In the genomic region with DNA sequence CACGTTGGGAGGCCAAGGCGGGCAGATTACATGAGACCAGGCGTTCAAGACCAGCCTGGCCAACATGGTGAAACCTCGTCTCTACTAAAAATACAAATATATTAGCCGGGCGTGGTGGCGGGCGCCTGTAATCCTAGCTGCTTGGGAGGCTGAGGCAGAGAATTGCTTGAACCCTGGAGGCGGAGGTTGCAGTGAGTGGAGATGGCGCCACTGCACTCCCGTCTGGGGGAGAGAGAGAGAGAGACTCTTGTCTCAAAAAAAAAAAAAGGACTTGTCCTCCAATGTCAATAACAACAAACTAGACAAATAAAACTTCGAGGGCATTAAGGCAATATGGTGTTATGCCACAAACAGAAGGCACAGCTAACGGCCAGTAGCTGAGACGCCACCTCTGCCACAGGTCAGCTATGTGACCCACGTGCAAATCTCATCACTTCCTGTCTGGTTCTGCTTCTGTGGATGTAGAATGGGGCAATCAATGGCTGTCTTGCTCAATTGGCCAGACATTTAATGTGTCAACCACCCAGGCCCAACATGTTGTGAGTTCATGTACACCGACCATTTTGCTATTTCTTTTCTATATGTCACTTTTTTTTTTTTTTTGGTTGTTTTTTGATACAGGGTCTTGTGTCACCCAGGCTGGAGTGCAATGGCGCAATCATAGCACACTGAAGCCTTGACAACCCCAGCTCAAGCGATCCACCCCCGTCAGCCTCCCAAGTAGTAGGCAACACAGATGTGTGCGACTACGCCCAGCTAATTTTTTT, we compare ENCODE assay signal across 1 cellular context.
A peak's percentile ranks its signal among the peaks of the same experiment; 100 is the strongest.
TF ChIP-seq lines count a peak whose summit lies in the region.

No MANE protein-coding gene starts in this region.

TF ChIP-seq in HepG2, 621 proteins besides CTCF, POLR2A, EP300 and RAD21 (continued from another document and continues in another):
- TF ChIP-seq, protein P1, sequence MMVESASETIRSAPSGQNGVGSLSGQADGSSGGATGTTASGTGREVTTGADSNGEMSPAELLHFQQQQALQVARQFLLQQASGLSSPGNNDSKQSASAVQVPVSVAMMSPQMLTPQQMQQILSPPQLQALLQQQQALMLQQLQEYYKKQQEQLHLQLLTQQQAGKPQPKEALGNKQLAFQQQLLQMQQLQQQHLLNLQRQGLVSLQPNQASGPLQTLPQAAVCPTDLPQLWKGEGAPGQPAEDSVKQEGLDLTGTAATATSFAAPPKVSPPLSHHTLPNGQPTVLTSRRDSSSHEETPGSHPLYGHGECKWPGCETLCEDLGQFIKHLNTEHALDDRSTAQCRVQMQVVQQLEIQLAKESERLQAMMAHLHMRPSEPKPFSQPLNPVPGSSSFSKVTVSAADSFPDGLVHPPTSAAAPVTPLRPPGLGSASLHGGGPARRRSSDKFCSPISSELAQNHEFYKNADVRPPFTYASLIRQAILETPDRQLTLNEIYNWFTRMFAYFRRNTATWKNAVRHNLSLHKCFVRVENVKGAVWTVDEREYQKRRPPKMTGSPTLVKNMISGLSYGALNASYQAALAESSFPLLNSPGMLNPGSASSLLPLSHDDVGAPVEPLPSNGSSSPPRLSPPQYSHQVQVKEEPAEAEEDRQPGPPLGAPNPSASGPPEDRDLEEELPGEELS (CRISPR knock-in tag; IDR thresholded peaks at IDR 0.05): peak; percentile 79
- TF ChIP-seq SP2 (CRISPR knock-in tag; IDR thresholded peaks at IDR 0.05): no peak
- peak; percentile 88 for TF ChIP-seq TGIF2 (CRISPR knock-in tag; IDR thresholded peaks at IDR 0.05)
- peak; percentile 81 for TF ChIP-seq BHLHE40 (IDR thresholded peaks at IDR 0.05; ENCODE audit: low read length)
- TF ChIP-seq ZNF629 (CRISPR knock-in tag; conservative IDR thresholded peaks at IDR 0.05): peak; percentile 9; the same call in 1 of the 2 replicates
- TF ChIP-seq NAIF1 (CRISPR knock-in tag; IDR thresholded peaks at IDR 0.05; ENCODE audit: borderline replicate concordance): 0 out of 2 replicates have a peak, but pooled peaks have one; percentile 20
- TF ChIP-seq, protein P2, sequence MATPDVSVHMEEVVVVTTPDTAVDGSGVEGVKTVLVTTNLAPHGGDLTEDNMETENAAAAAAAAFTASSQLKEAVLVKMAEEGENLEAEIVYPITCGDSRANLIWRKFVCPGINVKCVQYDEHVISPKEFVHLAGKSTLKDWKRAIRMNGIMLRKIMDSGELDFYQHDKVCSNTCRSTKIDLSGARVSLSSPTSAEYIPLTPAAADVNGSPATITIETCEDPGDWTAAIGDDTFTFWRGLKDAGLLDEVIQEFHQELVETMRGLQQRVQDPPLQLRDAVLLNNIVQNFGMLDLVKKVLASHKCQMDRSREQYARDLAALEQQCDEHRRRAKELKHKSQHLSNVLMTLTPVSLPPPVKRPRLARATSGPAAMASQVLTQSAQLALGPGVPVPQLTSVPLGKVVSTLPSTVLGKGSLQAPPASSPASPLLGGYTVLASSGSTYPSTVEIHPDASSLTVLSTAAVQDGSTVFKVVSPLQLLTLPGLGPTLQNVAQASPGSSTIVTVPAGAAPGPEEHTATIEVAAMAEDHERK (CRISPR knock-in tag; IDR thresholded peaks at IDR 0.05; ENCODE audit: low read depth): peak; percentile 34; the same call in 1 of the 2 replicates
- TF ChIP-seq ZNF546 (CRISPR knock-in tag; conservative IDR thresholded peaks at IDR 0.05): no peak
- peak; percentile 81 for TF ChIP-seq ZNF614 (CRISPR knock-in tag; IDR thresholded peaks at IDR 0.05; ENCODE audit: borderline replicate concordance)
- peak; percentile 93 for TF ChIP-seq MYC (CRISPR knock-in tag; IDR thresholded peaks at IDR 0.05; ENCODE audit: borderline replicate concordance)
- TF ChIP-seq, protein P3, sequence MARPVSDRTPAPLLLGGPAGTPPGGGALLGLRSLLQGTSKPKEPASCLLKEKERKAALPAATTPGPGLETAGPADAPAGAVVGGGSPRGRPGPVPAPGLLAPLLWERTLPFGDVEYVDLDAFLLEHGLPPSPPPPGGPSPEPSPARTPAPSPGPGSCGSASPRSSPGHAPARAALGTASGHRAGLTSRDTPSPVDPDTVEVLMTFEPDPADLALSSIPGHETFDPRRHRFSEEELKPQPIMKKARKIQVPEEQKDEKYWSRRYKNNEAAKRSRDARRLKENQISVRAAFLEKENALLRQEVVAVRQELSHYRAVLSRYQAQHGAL (CRISPR knock-in tag; IDR thresholded peaks at IDR 0.05; ENCODE audit: not compliant biosample characterization): peak; percentile 20
- TF ChIP-seq ZNF354B (CRISPR knock-in tag; IDR thresholded peaks at IDR 0.05): no peak
- no peak for TF ChIP-seq ZNF709 (CRISPR knock-in tag; IDR thresholded peaks at IDR 0.05)
- TF ChIP-seq, protein P4, sequence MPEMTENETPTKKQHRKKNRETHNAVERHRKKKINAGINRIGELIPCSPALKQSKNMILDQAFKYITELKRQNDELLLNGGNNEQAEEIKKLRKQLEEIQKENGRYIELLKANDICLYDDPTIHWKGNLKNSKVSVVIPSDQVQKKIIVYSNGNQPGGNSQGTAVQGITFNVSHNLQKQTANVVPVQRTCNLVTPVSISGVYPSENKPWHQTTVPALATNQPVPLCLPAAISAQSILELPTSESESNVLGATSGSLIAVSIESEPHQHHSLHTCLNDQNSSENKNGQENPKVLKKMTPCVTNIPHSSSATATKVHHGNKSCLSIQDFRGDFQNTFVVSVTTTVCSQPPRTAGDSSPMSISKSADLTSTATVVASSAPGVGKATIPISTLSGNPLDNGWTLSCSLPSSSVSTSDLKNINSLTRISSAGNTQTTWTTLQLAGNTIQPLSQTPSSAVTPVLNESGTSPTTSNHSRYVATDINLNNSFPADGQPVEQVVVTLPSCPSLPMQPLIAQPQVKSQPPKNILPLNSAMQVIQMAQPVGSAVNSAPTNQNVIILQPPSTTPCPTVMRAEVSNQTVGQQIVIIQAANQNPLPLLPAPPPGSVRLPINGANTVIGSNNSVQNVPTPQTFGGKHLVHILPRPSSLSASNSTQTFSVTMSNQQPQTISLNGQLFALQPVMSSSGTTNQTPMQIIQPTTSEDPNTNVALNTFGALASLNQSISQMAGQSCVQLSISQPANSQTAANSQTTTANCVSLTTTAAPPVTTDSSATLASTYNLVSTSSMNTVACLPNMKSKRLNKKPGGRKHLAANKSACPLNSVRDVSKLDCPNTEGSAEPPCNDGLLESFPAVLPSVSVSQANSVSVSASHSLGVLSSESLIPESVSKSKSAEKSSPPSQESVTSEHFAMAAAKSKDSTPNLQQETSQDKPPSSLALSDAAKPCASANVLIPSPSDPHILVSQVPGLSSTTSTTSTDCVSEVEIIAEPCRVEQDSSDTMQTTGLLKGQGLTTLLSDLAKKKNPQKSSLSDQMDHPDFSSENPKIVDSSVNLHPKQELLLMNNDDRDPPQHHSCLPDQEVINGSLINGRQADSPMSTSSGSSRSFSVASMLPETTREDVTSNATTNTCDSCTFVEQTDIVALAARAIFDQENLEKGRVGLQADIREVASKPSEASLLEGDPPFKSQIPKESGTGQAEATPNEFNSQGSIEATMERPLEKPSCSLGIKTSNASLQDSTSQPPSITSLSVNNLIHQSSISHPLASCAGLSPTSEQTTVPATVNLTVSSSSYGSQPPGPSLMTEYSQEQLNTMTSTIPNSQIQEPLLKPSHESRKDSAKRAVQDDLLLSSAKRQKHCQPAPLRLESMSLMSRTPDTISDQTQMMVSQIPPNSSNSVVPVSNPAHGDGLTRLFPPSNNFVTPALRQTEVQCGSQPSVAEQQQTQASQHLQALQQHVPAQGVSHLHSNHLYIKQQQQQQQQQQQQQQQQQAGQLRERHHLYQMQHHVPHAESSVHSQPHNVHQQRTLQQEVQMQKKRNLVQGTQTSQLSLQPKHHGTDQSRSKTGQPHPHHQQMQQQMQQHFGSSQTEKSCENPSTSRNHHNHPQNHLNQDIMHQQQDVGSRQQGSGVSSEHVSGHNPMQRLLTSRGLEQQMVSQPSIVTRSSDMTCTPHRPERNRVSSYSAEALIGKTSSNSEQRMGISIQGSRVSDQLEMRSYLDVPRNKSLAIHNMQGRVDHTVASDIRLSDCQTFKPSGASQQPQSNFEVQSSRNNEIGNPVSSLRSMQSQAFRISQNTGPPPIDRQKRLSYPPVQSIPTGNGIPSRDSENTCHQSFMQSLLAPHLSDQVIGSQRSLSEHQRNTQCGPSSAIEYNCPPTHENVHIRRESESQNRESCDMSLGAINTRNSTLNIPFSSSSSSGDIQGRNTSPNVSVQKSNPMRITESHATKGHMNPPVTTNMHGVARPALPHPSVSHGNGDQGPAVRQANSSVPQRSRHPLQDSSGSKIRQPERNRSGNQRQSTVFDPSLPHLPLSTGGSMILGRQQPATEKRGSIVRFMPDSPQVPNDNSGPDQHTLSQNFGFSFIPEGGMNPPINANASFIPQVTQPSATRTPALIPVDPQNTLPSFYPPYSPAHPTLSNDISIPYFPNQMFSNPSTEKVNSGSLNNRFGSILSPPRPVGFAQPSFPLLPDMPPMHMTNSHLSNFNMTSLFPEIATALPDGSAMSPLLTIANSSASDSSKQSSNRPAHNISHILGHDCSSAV (CRISPR knock-in tag; IDR thresholded peaks at IDR 0.05; ENCODE audit: borderline replicate concordance): no peak
- peak; percentile 73; the same call in 1 of the 2 replicates for TF ChIP-seq ZNF160 (CRISPR knock-in tag; IDR thresholded peaks at IDR 0.05)
- TF ChIP-seq, protein P5, sequence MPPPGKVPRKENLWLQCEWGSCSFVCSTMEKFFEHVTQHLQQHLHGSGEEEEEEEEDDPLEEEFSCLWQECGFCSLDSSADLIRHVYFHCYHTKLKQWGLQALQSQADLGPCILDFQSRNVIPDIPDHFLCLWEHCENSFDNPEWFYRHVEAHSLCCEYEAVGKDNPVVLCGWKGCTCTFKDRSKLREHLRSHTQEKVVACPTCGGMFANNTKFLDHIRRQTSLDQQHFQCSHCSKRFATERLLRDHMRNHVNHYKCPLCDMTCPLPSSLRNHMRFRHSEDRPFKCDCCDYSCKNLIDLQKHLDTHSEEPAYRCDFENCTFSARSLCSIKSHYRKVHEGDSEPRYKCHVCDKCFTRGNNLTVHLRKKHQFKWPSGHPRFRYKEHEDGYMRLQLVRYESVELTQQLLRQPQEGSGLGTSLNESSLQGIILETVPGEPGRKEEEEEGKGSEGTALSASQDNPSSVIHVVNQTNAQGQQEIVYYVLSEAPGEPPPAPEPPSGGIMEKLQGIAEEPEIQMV (CRISPR knock-in tag; IDR thresholded peaks at IDR 0.05; ENCODE audit: low read depth): no peak; the same call in 1 of the 2 replicates
- TF ChIP-seq YEATS4 (CRISPR knock-in tag; IDR thresholded peaks at IDR 0.05; ENCODE audit: borderline replicate concordance): no peak
- TF ChIP-seq, protein P6, sequence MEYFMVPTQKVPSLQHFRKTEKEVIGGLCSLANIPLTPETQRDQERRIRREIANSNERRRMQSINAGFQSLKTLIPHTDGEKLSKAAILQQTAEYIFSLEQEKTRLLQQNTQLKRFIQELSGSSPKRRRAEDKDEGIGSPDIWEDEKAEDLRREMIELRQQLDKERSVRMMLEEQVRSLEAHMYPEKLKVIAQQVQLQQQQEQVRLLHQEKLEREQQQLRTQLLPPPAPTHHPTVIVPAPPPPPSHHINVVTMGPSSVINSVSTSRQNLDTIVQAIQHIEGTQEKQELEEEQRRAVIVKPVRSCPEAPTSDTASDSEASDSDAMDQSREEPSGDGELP (IDR thresholded peaks at IDR 0.05; ENCODE audit: borderline replicate concordance, low read depth): no peak
- peak; percentile 31 for TF ChIP-seq SMC3 (IDR thresholded peaks at IDR 0.05; ENCODE audit: low read length)
- peak; percentile 37; the same call in 1 of the 2 replicates for TF ChIP-seq DPF2 (CRISPR knock-in tag; IDR thresholded peaks at IDR 0.05; ENCODE audit: borderline replicate concordance, low read depth)
- TF ChIP-seq STAG1 (CRISPR knock-in tag; IDR thresholded peaks at IDR 0.05): peak; percentile 12; the same call in 1 of the 2 replicates
- TF ChIP-seq, protein P7, sequence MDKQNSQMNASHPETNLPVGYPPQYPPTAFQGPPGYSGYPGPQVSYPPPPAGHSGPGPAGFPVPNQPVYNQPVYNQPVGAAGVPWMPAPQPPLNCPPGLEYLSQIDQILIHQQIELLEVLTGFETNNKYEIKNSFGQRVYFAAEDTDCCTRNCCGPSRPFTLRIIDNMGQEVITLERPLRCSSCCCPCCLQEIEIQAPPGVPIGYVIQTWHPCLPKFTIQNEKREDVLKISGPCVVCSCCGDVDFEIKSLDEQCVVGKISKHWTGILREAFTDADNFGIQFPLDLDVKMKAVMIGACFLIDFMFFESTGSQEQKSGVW (CRISPR knock-in tag; IDR thresholded peaks at IDR 0.05; ENCODE audit: borderline replicate concordance): peak; percentile 56; the same call in 1 of the 2 replicates
- peak; percentile 57; the same call in 1 of the 2 replicates for TF ChIP-seq CREM (IDR thresholded peaks at IDR 0.05)
- TF ChIP-seq CREM (CRISPR knock-in tag; IDR thresholded peaks at IDR 0.05): no peak
- TF ChIP-seq, protein P8, sequence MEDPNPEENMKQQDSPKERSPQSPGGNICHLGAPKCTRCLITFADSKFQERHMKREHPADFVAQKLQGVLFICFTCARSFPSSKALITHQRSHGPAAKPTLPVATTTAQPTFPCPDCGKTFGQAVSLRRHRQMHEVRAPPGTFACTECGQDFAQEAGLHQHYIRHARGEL (CRISPR knock-in tag; IDR thresholded peaks at IDR 0.05): 0 out of 2 replicates have a peak, but pooled peaks have one; percentile 10
- TF ChIP-seq SRSF1 (optimal IDR thresholded peaks at IDR 0.05; ENCODE audit: low read depth, low read length): no peak
- TF ChIP-seq, protein P9, sequence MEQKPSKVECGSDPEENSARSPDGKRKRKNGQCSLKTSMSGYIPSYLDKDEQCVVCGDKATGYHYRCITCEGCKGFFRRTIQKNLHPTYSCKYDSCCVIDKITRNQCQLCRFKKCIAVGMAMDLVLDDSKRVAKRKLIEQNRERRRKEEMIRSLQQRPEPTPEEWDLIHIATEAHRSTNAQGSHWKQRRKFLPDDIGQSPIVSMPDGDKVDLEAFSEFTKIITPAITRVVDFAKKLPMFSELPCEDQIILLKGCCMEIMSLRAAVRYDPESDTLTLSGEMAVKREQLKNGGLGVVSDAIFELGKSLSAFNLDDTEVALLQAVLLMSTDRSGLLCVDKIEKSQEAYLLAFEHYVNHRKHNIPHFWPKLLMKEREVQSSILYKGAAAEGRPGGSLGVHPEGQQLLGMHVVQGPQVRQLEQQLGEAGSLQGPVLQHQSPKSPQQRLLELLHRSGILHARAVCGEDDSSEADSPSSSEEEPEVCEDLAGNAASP (CRISPR knock-in tag; IDR thresholded peaks at IDR 0.05; ENCODE audit: borderline replicate concordance): peak; percentile 53; the same call in 1 of the 2 replicates
- TF ChIP-seq, protein P10, sequence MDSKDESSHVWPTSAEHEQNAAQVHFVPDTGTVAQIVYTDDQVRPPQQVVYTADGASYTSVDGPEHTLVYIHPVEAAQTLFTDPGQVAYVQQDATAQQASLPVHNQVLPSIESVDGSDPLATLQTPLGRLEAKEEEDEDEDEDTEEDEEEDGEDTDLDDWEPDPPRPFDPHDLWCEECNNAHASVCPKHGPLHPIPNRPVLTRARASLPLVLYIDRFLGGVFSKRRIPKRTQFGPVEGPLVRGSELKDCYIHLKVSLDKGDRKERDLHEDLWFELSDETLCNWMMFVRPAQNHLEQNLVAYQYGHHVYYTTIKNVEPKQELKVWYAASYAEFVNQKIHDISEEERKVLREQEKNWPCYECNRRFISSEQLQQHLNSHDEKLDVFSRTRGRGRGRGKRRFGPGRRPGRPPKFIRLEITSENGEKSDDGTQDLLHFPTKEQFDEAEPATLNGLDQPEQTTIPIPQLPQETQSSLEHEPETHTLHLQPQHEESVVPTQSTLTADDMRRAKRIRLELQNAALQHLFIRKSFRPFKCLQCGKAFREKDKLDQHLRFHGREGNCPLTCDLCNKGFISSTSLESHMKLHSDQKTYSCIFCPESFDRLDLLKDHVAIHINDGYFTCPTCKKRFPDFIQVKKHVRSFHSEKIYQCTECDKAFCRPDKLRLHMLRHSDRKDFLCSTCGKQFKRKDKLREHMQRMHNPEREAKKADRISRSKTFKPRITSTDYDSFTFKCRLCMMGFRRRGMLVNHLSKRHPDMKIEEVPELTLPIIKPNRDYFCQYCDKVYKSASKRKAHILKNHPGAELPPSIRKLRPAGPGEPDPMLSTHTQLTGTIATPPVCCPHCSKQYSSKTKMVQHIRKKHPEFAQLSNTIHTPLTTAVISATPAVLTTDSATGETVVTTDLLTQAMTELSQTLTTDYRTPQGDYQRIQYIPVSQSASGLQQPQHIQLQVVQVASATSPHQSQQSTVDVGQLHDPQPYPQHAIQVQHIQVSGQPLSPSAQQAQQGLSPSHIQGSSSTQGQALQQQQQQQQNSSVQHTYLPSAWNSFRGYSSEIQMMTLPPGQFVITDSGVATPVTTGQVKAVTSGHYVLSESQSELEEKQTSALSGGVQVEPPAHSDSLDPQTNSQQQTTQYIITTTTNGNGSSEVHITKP (CRISPR knock-in tag; IDR thresholded peaks at IDR 0.05; ENCODE audit: low read depth): 0 out of 2 replicates have a peak, but pooled peaks have one; percentile 49
